In the genomic region with DNA sequence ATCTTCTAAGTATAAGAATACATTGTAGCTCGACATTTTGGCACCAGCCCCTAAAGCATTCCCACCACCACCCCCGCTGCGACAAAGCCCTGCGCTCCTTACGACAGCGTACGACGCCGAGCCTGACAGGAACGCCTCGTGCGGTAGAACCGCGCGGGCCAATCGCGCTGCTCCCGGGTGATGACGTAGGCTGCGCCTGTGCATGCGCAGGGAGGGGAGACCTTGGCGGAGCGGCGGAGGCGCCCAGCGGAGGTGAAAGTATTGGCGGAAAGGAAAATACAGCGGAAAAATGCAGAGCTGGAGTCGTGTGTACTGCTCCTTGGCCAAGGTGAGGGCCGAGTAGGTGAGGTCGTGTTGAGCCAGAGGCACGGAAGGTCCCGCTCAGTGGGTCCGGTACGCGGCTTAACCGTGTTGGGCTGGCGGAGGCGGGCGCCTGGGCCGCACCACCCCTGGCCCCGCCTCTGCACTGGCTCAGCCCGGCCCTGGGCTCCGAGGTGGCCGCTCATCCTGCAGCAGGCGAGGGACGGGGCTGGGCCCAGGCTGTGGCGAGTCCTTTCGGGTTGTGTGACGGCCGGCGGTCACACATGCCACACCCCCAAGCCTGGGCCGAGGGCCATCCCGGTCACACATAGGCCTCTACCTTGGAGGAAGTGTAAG, we compare ENCODE assay signal across 8 cellular contexts. TPM values are rescaled to one million over a fixed set of nuclear protein-coding genes. Genes with fewer than 3 reads are reported as not detected.
DNase-seq lines count a peak whose midpoint lies in the region; FAIRE-seq and TF ChIP-seq lines count a peak whose summit lies in the region.

A gene with protein sequence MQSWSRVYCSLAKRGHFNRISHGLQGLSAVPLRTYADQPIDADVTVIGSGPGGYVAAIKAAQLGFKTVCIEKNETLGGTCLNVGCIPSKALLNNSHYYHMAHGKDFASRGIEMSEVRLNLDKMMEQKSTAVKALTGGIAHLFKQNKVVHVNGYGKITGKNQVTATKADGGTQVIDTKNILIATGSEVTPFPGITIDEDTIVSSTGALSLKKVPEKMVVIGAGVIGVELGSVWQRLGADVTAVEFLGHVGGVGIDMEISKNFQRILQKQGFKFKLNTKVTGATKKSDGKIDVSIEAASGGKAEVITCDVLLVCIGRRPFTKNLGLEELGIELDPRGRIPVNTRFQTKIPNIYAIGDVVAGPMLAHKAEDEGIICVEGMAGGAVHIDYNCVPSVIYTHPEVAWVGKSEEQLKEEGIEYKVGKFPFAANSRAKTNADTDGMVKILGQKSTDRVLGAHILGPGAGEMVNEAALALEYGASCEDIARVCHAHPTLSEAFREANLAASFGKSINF (plus strand): TSS at position 222 of the 657 bp plus-strand sequence. CDS start 68 bp downstream, at position 290.

- no peak for TF ChIP-seq CTCF in neural crest cell (conservative IDR thresholded peaks at IDR 0.05)

- peak within 1 kb of the TSS; percentile 94 for H3K4me3 Mint-ChIP-seq in neural crest cell

- no peaks in the 10 kb centered on the region for H3K9me3 ChIP-seq in stomach smooth muscle (ENCODE audit: control insufficient read depth in 2 of 2, low read length in 2 of 2)

- DNase-seq in EL (peak; percentile 87), H54 (ENCODE audit: insufficient read length, low spot score) (peak; percentile 91), M059J (ENCODE audit: low read depth) (peak; percentile 90), SHP77 treated with DMSO at 0.1 percent for 48 hours (lab: John Stamatoyannopoulos, UW) (peak; percentile 67), fibroblast of the conjunctiva (ENCODE audit: low read depth) (peak; percentile 77), neural crest cell (ENCODE audit: low read depth, low spot score) (peak; percentile 84)
- DNase-seq in activated effector memory CD4-positive, alpha-beta T cell treated with anti-CD3 and anti-CD28 coated beads, Interleukin-2, amount 50 U/mL, for 16 hours: peak; percentile 98

- H3K4me3 ChIP-seq in stomach smooth muscle (ENCODE audit: low read length in 2 of 2): peak within 1 kb of the TSS; percentile 83 to 91

- H3K27me3 ChIP-seq in stomach smooth muscle (ENCODE audit: control insufficient read depth in 1 of 2, insufficient read depth in 2 of 2, low read length in 2 of 2): no peaks in the 10 kb centered on the region

- peaks cover 6% of the 10 kb centered on the region for H3K27me3 Mint-ChIP-seq in neural crest cell (ENCODE audit: low read depth)

- TF ChIP-seq POLR2A in H54 (IDR thresholded peaks at IDR 0.05; ENCODE audit: low read depth, low read length): peak; percentile 90

- H3K4me1 Mint-ChIP-seq in neural crest cell: peaks cover 36% of the 10 kb centered on the region

- peak within 1 kb of the TSS; percentile 84 to 98 for H3K9ac ChIP-seq in stomach smooth muscle (ENCODE audit: low read length in 2 of 2)

- peak within 1 kb of the TSS; percentile 97 for H3K27ac Mint-ChIP-seq in neural crest cell (ENCODE audit: unreplicated experiment)

- H3K9me3 Mint-ChIP-seq in neural crest cell: no peaks in the 10 kb centered on the region

- peaks cover 11% of the 10 kb centered on the region for H3K4me1 ChIP-seq in stomach smooth muscle (ENCODE audit: control insufficient read depth, insufficient read depth, low read length)

- H3K36me3 ChIP-seq in stomach smooth muscle (ENCODE audit: control insufficient read depth in 2 of 2, insufficient read depth in 2 of 2, low read length in 2 of 2): peaks cover 3 to 14% of the 10 kb centered on the region in 2 donors

- H3K36me3 Mint-ChIP-seq in neural crest cell (ENCODE audit: low read depth): peaks cover 6% of the 10 kb centered on the region

- peak within 1 kb of the TSS; percentile 96 for H3K27ac ChIP-seq in stomach smooth muscle (ENCODE audit: low read length)

- FAIRE-seq in H54 (lab: Jason Lieb, UNC): peak; percentile 72

RNA-seq across cellular contexts. Expression of the gene that starts here (rescaled TPM):
- total RNA-seq in M059J (2014; rRNA removed; shearing (Covaris generic)): 113 and 150 TPM in 2 replicates
- total RNA-seq in neural crest cell: 77.6 and 82.1 TPM in 2 replicates

Comparison
In these comparisons a context has a peak if more than half of its experiments do, and no peak if none do; other contexts are left out.
1. Peak in every context shown above with its lines: DNase-seq, H3K4me3 ChIP-seq and H3K27ac ChIP-seq.